1 cellular context compared by ENCODE assay signal in genomic region chr9:121947683-121948300, GRCh38.
TF ChIP-seq lines count a peak whose summit lies in the region.

No MANE protein-coding gene starts in this region.

TF ChIP-seq in GM23338, 12 proteins besides CTCF, POLR2A, EP300 and RAD21 (continued from another document):
- TF ChIP-seq ZNF462 (CRISPR knock-in tag; IDR thresholded peaks at IDR 0.05): no peak
